1 cellular context compared by ENCODE assay signal in the genomic region with DNA sequence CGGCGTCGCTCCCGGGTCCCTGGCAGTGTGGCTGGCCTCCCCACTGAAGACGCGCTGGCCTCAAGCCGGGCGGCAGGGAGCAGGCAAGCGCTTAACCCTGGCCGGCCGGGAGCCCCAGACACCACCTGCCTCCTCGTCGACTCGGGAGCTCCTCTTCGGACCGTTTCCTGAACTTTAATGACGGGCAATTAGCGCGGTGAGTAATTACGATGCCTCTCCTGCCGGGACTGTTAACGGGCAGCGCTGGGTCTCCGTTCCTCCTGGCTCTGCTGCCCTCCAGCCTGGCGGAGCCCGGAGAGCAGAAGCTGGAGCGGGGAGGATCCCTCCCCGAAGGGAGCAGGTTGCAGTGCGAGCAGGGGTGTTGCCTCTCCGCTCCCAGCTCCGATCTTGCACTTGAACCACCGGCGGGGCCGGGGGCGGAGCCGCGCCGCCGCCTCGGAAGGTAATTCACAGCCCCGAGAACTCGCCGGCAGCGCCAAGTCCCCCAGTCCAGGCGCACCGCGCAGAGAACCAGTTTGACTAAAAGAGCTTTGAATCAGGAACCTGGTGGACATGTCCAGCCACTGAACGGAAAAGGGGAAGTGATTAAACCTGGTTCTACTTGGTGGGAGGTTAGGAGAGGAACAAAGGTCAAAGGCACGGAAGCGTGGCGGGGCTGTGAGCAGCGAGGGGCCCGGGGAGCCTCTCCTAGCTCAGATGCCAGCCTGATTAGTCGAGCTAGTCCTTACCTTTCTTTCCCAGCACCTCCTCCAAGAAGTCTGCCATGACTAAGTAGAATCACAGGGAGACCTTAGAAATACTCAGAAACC.
TF ChIP-seq lines count a peak whose summit lies in the region.

No MANE protein-coding gene starts in this region.

TF ChIP-seq in IMR-90, 13 proteins besides CTCF, POLR2A, EP300 and RAD21 (continued from another document):
- TF ChIP-seq, protein P1, sequence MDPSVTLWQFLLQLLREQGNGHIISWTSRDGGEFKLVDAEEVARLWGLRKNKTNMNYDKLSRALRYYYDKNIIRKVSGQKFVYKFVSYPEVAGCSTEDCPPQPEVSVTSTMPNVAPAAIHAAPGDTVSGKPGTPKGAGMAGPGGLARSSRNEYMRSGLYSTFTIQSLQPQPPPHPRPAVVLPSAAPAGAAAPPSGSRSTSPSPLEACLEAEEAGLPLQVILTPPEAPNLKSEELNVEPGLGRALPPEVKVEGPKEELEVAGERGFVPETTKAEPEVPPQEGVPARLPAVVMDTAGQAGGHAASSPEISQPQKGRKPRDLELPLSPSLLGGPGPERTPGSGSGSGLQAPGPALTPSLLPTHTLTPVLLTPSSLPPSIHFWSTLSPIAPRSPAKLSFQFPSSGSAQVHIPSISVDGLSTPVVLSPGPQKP (IDR thresholded peaks at IDR 0.05; ENCODE audit: borderline replicate concordance, low read depth, low read length), result no peak
- no peak for TF ChIP-seq SMC3 (IDR thresholded peaks at IDR 0.05; ENCODE audit: low read depth, low read length)
- no peak for TF ChIP-seq NFE2L2 (IDR thresholded peaks at IDR 0.05; ENCODE audit: low read depth, low read length)
- no peak for TF ChIP-seq CEBPB (IDR thresholded peaks at IDR 0.05; ENCODE audit: low read depth, low read length)
- TF ChIP-seq MAFK (IDR thresholded peaks at IDR 0.05; ENCODE audit: low read depth, low read length), result no peak
- no peak for TF ChIP-seq MAZ (IDR thresholded peaks at IDR 0.05; ENCODE audit: borderline replicate concordance, low read depth, low read length)
- TF ChIP-seq CHD1 (IDR thresholded peaks at IDR 0.05; ENCODE audit: low read depth, low read length), result no peak
